13 cellular contexts compared by ENCODE assay signal in genomic region chr1:78673120-78673519, GRCh38. TPM values are rescaled to one million over a fixed set of nuclear protein-coding genes. Genes with fewer than 3 reads are reported as not detected.
DNase-seq lines count a peak whose midpoint lies in the region; ATAC-seq and TF ChIP-seq lines count a peak whose summit lies in the region.
"Had no signal": no experiment of that assay in that cellular context is flagged by ENCODE, and none has a peak within 500 bp of the region (broad histone marks: within the 10 kb centered on the region; RNA-seq: fewer than 3 reads in every experiment).

No MANE protein-coding gene starts in this region.

- H3K4me2 ChIP-seq in DOHH2 (ENCODE audit: low read length): no peak overlapping the region
- no peak overlapping the region for H3K4me2 ChIP-seq in hepatocyte

- H4K20me1 ChIP-seq in DOHH2 (ENCODE audit: control insufficient read depth, insufficient read depth, low read depth, low read length) (no peaks in the 10 kb centered on the region), hepatocyte (ENCODE audit: insufficient read depth, poor library complexity, severe bottlenecking) (no peaks in the 10 kb centered on the region)

- no peaks in the 10 kb centered on the region for H3K36me3 Mint-ChIP-seq in CD4-positive, alpha-beta T cell (ENCODE audit: low read depth)
- no peaks in the 10 kb centered on the region for H3K36me3 Mint-ChIP-seq in CD8-positive, alpha-beta memory T cell
- H3K36me3 Mint-ChIP-seq: activated naive CD4-positive, alpha-beta T cell treated with anti-CD3 and anti-CD28 coated beads, Interleukin-2, amount 50 U/mL, for 24 hours; immature natural killer cell had no signal

- peaks cover 6% of the 10 kb centered on the region for H3K4me1 Mint-ChIP-seq in CD4-positive, alpha-beta T cell (ENCODE audit: low read depth)
- peaks cover 0 to under 1% (median 0%) of the 10 kb centered on the region in 3 donors for H3K4me1 Mint-ChIP-seq in CD8-positive, alpha-beta memory T cell

- no peak overlapping the region for H3K27ac ChIP-seq in CD4-positive, alpha-beta T cell (ENCODE audit: low read depth, low read length)
- no peak overlapping the region for H3K27ac ChIP-seq in DOHH2 (ENCODE audit: low read depth, low read length)
- H3K27ac ChIP-seq in hepatocyte: no peak overlapping the region
- no peak overlapping the region for H3K27ac ChIP-seq in CD8-positive, alpha-beta memory T cell (ENCODE audit: low read depth, low read length)
- H3K27ac ChIP-seq: esophagus squamous epithelium, testis had no signal

- no peak overlapping the region for H3K27ac Mint-ChIP-seq in CD4-positive, alpha-beta T cell
- H3K27ac Mint-ChIP-seq in CD8-positive, alpha-beta memory T cell: no peak overlapping the region
- H3K27ac Mint-ChIP-seq: activated naive CD4-positive, alpha-beta T cell treated with anti-CD3 and anti-CD28 coated beads, Interleukin-2, amount 50 U/mL, for 24 hours; immature natural killer cell had no signal

- 83% methylated on average over 5 of the region's 5 CpGs for WGBS in hepatocyte (ENCODE audit: low lambda C conversion rate, missing lambda C conversion rate)

- no peak overlapping the region for H2AFZ ChIP-seq in hepatocyte

- no peaks in the 10 kb centered on the region for H3K9me3 ChIP-seq in CD4-positive, alpha-beta T cell (ENCODE audit: control insufficient read depth, low read length)
- H3K9me3 ChIP-seq in DOHH2 (ENCODE audit: control insufficient read depth, insufficient read depth, low read length) (no peaks in the 10 kb centered on the region), hepatocyte (ENCODE audit: low read depth) (no peaks in the 10 kb centered on the region)
- no peaks in the 10 kb centered on the region for H3K9me3 ChIP-seq in CD8-positive, alpha-beta memory T cell (ENCODE audit: low read length)
- H3K9me3 ChIP-seq: esophagus squamous epithelium, testis had no signal

- CTCF ChIA-PET in CD4-positive, alpha-beta T cell (lab: Charles Lee): interaction anchor here (0.8 to 4.0 kb wide), 2 partner anchors 56 to 542 kb away, joined by 3 to 19 read pairs; no protein-coding TSS in a partner anchor
- CTCF ChIA-PET in CD8-positive, alpha-beta memory T cell (lab: Charles Lee): interaction anchor here (1.0 to 5.4 kb wide), 4 partner anchors 19 to 527 kb away, joined by 3 to 37 read pairs (median 11); partner anchors contain the start of gene IFI44L

- H3K9me2 ChIP-seq in DOHH2 (replicated peaks; ENCODE audit: control insufficient read depth, low read length): no peaks in the 10 kb centered on the region
- H3K9me2 ChIP-seq in hepatocyte (replicated peaks; ENCODE audit: insufficient read depth): no peaks in the 10 kb centered on the region

- no peaks in the 10 kb centered on the region for H3K79me2 ChIP-seq in DOHH2 (ENCODE audit: control insufficient read depth, low read length)
- H3K79me2 ChIP-seq in hepatocyte: no peaks in the 10 kb centered on the region

- H3K4me3 ChIP-seq in DOHH2 (ENCODE audit: low read length): no peak overlapping the region
- H3K4me3 ChIP-seq in hepatocyte: no peak overlapping the region
- no peak overlapping the region for H3K4me3 ChIP-seq in CD8-positive, alpha-beta memory T cell (ENCODE audit: low read length)
- H3K4me3 ChIP-seq: esophagus squamous epithelium, testis had no signal

- POLR2A ChIA-PET in CD4-positive, alpha-beta T cell (lab: Charles Lee): interaction anchor here (0.7 to 1.3 kb wide), 5 partner anchors 24 to 56 kb away, joined by 3 to 5 read pairs (median 3); partner anchors contain the start of genes IFI44 and IFI44L
- POLR2A ChIA-PET in CD8-positive, alpha-beta memory T cell (lab: Charles Lee): no interaction called here

- intact Hi-C loops in CD4-positive, alpha-beta T cell (cut with DNase I, micrococcal nuclease): no loop called here

- H3K36me3 ChIP-seq in DOHH2 (ENCODE audit: control insufficient read depth, low read length): no peaks in the 10 kb centered on the region
- no peaks in the 10 kb centered on the region for H3K36me3 ChIP-seq in hepatocyte (replicated peaks; ENCODE audit: insufficient read depth, low read depth)
- H3K36me3 ChIP-seq in CD8-positive, alpha-beta memory T cell (ENCODE audit: insufficient read depth, low read length): no peaks in the 10 kb centered on the region
- H3K36me3 ChIP-seq: esophagus squamous epithelium had no signal

- H3K27me3 ChIP-seq in CD4-positive, alpha-beta T cell (ENCODE audit: control insufficient read depth, insufficient read depth, low read length): no peaks in the 10 kb centered on the region
- H3K27me3 ChIP-seq in DOHH2 (ENCODE audit: control insufficient read depth, low read length): no peaks in the 10 kb centered on the region
- H3K27me3 ChIP-seq in hepatocyte: no peaks in the 10 kb centered on the region
- no peaks in the 10 kb centered on the region for H3K27me3 ChIP-seq in CD8-positive, alpha-beta memory T cell (ENCODE audit: insufficient read depth, low read length, poor library complexity, severe bottlenecking)
- H3K27me3 ChIP-seq: esophagus squamous epithelium, testis had no signal

- H3K4me1 ChIP-seq in DOHH2 (ENCODE audit: control insufficient read depth, low read length) (no peaks in the 10 kb centered on the region), hepatocyte (ENCODE audit: insufficient read depth) (no peaks in the 10 kb centered on the region)
- H3K4me1 ChIP-seq in CD8-positive, alpha-beta memory T cell (ENCODE audit: insufficient read depth, low read length): no peaks in the 10 kb centered on the region
- H3K4me1 ChIP-seq: esophagus squamous epithelium, testis had no signal

- peak in 6 of 10 experiments; percentile 8 to 44 (median 20) for DNase-seq in CD4-positive, alpha-beta T cell
- DNase-seq in NCI-H1105 (lab: John Stamatoyannopoulos, UW) (peak; percentile 12), hepatocyte (ENCODE audit: low spot score) (peak; percentile 21), hypothalamus (lab: John Stamatoyannopoulos, UW) (no peak), mesenteric fat pad (ENCODE audit: low spot score) (no peak)
- no peak for DNase-seq in CD8-positive, alpha-beta memory T cell
- DNase-seq: cerebellar nuclear complex, esophagus squamous epithelium, immature natural killer cell, testis had no signal

- no peak for TF ChIP-seq CTCF in CD4-positive, alpha-beta T cell (IDR thresholded peaks at IDR 0.05)
- peak; percentile 32 for TF ChIP-seq CTCF in DOHH2 (IDR thresholded peaks at IDR 0.05; ENCODE audit: low read depth, low read length, poor library complexity, severe bottlenecking)
- no peak for TF ChIP-seq CTCF in hepatocyte (IDR thresholded peaks at IDR 0.05; ENCODE audit: poor library complexity)

- H3F3A ChIP-seq in DOHH2 (ENCODE audit: control insufficient read depth, insufficient read depth): no peaks in the 10 kb centered on the region

- ATAC-seq in CD4-positive, alpha-beta T cell (ENCODE audit: poor library complexity): no peak
- ATAC-seq in HG03159 (IDR thresholded peaks at IDR 0.05; ENCODE audit: unreplicated experiment): no peak

- H3K4me3 Mint-ChIP-seq in CD4-positive, alpha-beta T cell: no peak overlapping the region
- H3K4me3 Mint-ChIP-seq in CD8-positive, alpha-beta memory T cell: no peak overlapping the region
- H3K4me3 Mint-ChIP-seq: activated naive CD4-positive, alpha-beta T cell treated with anti-CD3 and anti-CD28 coated beads, Interleukin-2, amount 50 U/mL, for 24 hours; immature natural killer cell had no signal

- no peaks in the 10 kb centered on the region for H3K27me3 Mint-ChIP-seq in CD4-positive, alpha-beta T cell
- H3K27me3 Mint-ChIP-seq in CD8-positive, alpha-beta memory T cell: no peaks in the 10 kb centered on the region
- H3K27me3 Mint-ChIP-seq: activated naive CD4-positive, alpha-beta T cell treated with anti-CD3 and anti-CD28 coated beads, Interleukin-2, amount 50 U/mL, for 24 hours had no signal

- no peaks in the 10 kb centered on the region for H3K9me3 Mint-ChIP-seq in CD4-positive, alpha-beta T cell
- H3K9me3 Mint-ChIP-seq in CD8-positive, alpha-beta memory T cell: no peaks in the 10 kb centered on the region
- H3K9me3 Mint-ChIP-seq: activated naive CD4-positive, alpha-beta T cell treated with anti-CD3 and anti-CD28 coated beads, Interleukin-2, amount 50 U/mL, for 24 hours had no signal

RNA-seq across cellular contexts. Expression of gene IFI44, which starts 23.5 kb away (rescaled TPM):
- 10 to 100 TPM; 67.4 to 70.0 TPM for total RNA-seq in CD4-positive, alpha-beta T cell
- total RNA-seq in hepatocyte (5.2 and 7.7 TPM in 2 replicates), mesenteric fat pad (40.6 TPM)
- polyA plus RNA-seq in hepatocyte: 3.1 and 3.2 TPM in 2 replicates
- 1 to 10 TPM; 6.6 to 7.6 TPM for total RNA-seq in CD8-positive, alpha-beta memory T cell
- 29.8 TPM for polyA plus RNA-seq in CD8-positive, alpha-beta memory T cell

RNA-seq across cellular contexts. Expression of gene IFI44L, which starts 52.9 kb away (rescaled TPM):
- total RNA-seq in CD4-positive, alpha-beta T cell: 10 to 100 TPM; 19.5 to 23.9 TPM
- total RNA-seq in hepatocyte (2.6 and 3.5 TPM in 2 replicates), mesenteric fat pad (25.6 TPM)
- polyA plus RNA-seq in hepatocyte: 0.02 and 0.19 TPM in 2 replicates
- 1 to 10 TPM; 1.4 to 2.3 TPM for total RNA-seq in CD8-positive, alpha-beta memory T cell
- 12.7 TPM for polyA plus RNA-seq in CD8-positive, alpha-beta memory T cell

Comparison
In these comparisons a context has a peak if more than half of its experiments do, and no peak if none do; other contexts are left out.
1. DNase-seq: peak in CD4-positive, alpha-beta T cell (6 of 10), NCI-H1105 (single experiment) and hepatocyte (single experiment); none in hypothalamus (0 of 51), mesenteric fat pad (single experiment) and CD8-positive, alpha-beta memory T cell (0 of 5).